Comparison of ENCODE assay signal across 8 cellular contexts in the genomic region with DNA sequence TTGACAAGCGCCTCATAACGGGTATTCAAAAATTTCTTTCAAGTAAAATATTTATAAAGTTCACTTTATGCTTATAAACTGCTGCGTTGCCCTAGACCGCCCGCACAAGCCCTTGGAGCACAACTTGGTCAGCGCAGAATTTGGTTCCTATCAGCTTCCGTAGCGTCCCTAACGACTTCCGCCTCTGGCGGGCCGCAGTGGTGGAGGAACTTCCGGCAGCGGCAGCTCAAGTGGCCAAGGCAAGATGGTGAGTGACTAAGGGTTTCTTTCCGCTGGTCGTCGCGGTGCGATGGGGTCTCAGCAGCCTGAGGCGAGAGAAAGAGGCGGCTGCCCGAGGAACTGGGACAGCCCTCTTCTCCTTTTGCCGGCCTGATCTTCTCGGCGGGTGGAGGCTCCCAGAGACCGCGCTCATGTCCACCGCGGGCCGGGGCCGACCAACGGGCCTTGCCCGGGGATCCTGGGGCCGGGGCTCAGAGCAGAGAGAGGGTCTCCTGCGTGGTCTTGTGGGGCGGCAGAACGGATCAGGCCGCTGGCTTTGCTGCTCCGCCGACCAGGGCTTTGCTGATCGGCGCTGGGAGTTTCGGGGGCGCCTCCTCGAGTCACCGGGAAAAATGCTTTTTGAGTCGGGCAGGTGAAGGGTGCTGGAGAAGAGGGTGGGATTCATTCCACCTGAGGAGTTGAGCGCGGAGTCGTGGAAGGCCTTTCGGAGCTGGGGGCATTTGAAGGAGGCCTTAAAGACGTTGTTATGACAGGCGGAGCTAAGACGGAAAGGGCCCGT. TPM values are rescaled to one million over a fixed set of nuclear protein-coding genes. Genes with fewer than 3 reads are reported as not detected.
A peak's percentile ranks its signal among the peaks of the same experiment; 100 is the strongest.
DNase-seq lines count a peak whose midpoint lies in the region; ATAC-seq and TF ChIP-seq lines count a peak whose summit lies in the region.

PSMC1 (plus strand) TSS at position 200 of the 778 bp plus-strand sequence; CDS start at position 245, 45 bp downstream.

- H3K4me3 ChIP-seq in RWPE2 (ENCODE audit: severe bottlenecking) (peak within 1 kb of the TSS; percentile 67), fibroblast of the aortic adventitia (ENCODE audit: low read depth, low read length) (peak within 1 kb of the TSS; percentile 73)

- no peaks in the 10 kb centered on the region for H3K9me3 ChIP-seq in RWPE2 (ENCODE audit: severe bottlenecking)

- H3K9me3 Mint-ChIP-seq in activated T-helper 2 cell treated with anti-CD3 and anti-CD28 coated beads, Interferon-gamma antibody, Interleukin-2, Interleukin-4, amounts not matched to agents 10 μg/mL and 5 μg/mL and 100 μg/mL, durations not matched to agents 14 hours and 24 hours and 36 hours = peaks cover 6% of the 10 kb centered on the region
- no peaks in the 10 kb centered on the region for H3K9me3 Mint-ChIP-seq in nephron
- H3K9me3 Mint-ChIP-seq in stimulated activated naive CD8-positive, alpha-beta T cell treated with anti-CD3 and anti-CD28 coated beads, Interleukin-15, Interleukin-2, amounts not matched to agents 100 ng/mL and 50 ng/mL, for 24 hours = peaks cover 5% of the 10 kb centered on the region

- peaks cover 39% of the 10 kb centered on the region for H3K36me3 ChIP-seq in RWPE2 (ENCODE audit: low read depth)

- peak within 1 kb of the TSS; percentile 45 for H3K27ac ChIP-seq in RWPE2 (ENCODE audit: poor library complexity, severe bottlenecking)

- peaks cover 8% of the 10 kb centered on the region for H3K4me1 ChIP-seq in RWPE2 (ENCODE audit: insufficient read depth, poor library complexity, severe bottlenecking)

- H3K27me3 ChIP-seq in RWPE2 (ENCODE audit: insufficient read depth, poor library complexity, severe bottlenecking) = no peaks in the 10 kb centered on the region

- H3K4me3 Mint-ChIP-seq in activated T-helper 2 cell treated with anti-CD3 and anti-CD28 coated beads, Interferon-gamma antibody, Interleukin-2, Interleukin-4, amounts not matched to agents 10 μg/mL and 5 μg/mL and 100 μg/mL, durations not matched to agents 14 hours and 24 hours and 36 hours (ENCODE audit: low read depth) = peak within 1 kb of the TSS; percentile 98
- H3K4me3 Mint-ChIP-seq in nephron = peak within 1 kb of the TSS; percentile 98 to 99 (median 99)
- peak within 1 kb of the TSS; percentile 91 for H3K4me3 Mint-ChIP-seq in stimulated activated naive CD8-positive, alpha-beta T cell treated with anti-CD3 and anti-CD28 coated beads, Interleukin-15, Interleukin-2, amounts not matched to agents 100 ng/mL and 50 ng/mL, for 24 hours

- H3K36me3 Mint-ChIP-seq in activated T-helper 2 cell treated with anti-CD3 and anti-CD28 coated beads, Interferon-gamma antibody, Interleukin-2, Interleukin-4, amounts not matched to agents 10 μg/mL and 5 μg/mL and 100 μg/mL, durations not matched to agents 14 hours and 24 hours and 36 hours (ENCODE audit: low read depth) = peaks cover 42% of the 10 kb centered on the region
- peaks cover 33% of the 10 kb centered on the region for H3K36me3 Mint-ChIP-seq in nephron (ENCODE audit: low read depth)
- peaks cover 39% of the 10 kb centered on the region for H3K36me3 Mint-ChIP-seq in stimulated activated naive CD8-positive, alpha-beta T cell treated with anti-CD3 and anti-CD28 coated beads, Interleukin-15, Interleukin-2, amounts not matched to agents 100 ng/mL and 50 ng/mL, for 24 hours (ENCODE audit: low read depth)

- peak; percentile 93 for ATAC-seq in RWPE2 (ENCODE audit: low read depth)

- no peak for TF ChIP-seq CTCF in RWPE2 (IDR thresholded peaks at IDR 0.05; ENCODE audit: poor library complexity, severe bottlenecking)
- no peak for TF ChIP-seq CTCF in fibroblast of the aortic adventitia (IDR thresholded peaks at IDR 0.05; ENCODE audit: insufficient read depth, low read length)
- no peak for TF ChIP-seq CTCF in nephron (IDR thresholded peaks at IDR 0.05; ENCODE audit: unreplicated experiment in 3 of 3)

- DNase-seq in EH (ENCODE audit: low read depth) (peak; percentile 93), H4 (ENCODE audit: low spot score) (peak; percentile 90), LoVo (ENCODE audit: low spot score) (peak; percentile 93), RWPE2 (ENCODE audit: low spot score) (peak; percentile 92), fibroblast of the aortic adventitia (ENCODE audit: low read depth) (peak; percentile 96)
- DNase-seq in activated T-helper 2 cell treated with anti-CD3 and anti-CD28 coated beads, Interferon-gamma antibody, Interleukin-2, Interleukin-4, amounts not matched to agents 10 μg/mL and 5 μg/mL and 100 μg/mL, durations not matched to agents 14 hours and 24 hours and 36 hours (ENCODE audit: low spot score) = peak; percentile 83

- H3K27ac Mint-ChIP-seq in activated T-helper 2 cell treated with anti-CD3 and anti-CD28 coated beads, Interferon-gamma antibody, Interleukin-2, Interleukin-4, amounts not matched to agents 10 μg/mL and 5 μg/mL and 100 μg/mL, durations not matched to agents 14 hours and 24 hours and 36 hours = peak within 1 kb of the TSS; percentile 93
- H3K27ac Mint-ChIP-seq in nephron = peak within 1 kb of the TSS; percentile 87 to 98 (median 95)
- peak within 1 kb of the TSS; percentile 97 for H3K27ac Mint-ChIP-seq in stimulated activated naive CD8-positive, alpha-beta T cell treated with anti-CD3 and anti-CD28 coated beads, Interleukin-15, Interleukin-2, amounts not matched to agents 100 ng/mL and 50 ng/mL, for 24 hours

- H3K27me3 Mint-ChIP-seq in activated T-helper 2 cell treated with anti-CD3 and anti-CD28 coated beads, Interferon-gamma antibody, Interleukin-2, Interleukin-4, amounts not matched to agents 10 μg/mL and 5 μg/mL and 100 μg/mL, durations not matched to agents 14 hours and 24 hours and 36 hours (ENCODE audit: low read depth) = no peaks in the 10 kb centered on the region
- peaks cover 17% of the 10 kb centered on the region for H3K27me3 Mint-ChIP-seq in nephron (ENCODE audit: low read depth)
- peaks cover 9% of the 10 kb centered on the region for H3K27me3 Mint-ChIP-seq in stimulated activated naive CD8-positive, alpha-beta T cell treated with anti-CD3 and anti-CD28 coated beads, Interleukin-15, Interleukin-2, amounts not matched to agents 100 ng/mL and 50 ng/mL, for 24 hours

- H3K4me1 Mint-ChIP-seq in activated T-helper 2 cell treated with anti-CD3 and anti-CD28 coated beads, Interferon-gamma antibody, Interleukin-2, Interleukin-4, amounts not matched to agents 10 μg/mL and 5 μg/mL and 100 μg/mL, durations not matched to agents 14 hours and 24 hours and 36 hours (ENCODE audit: low read depth) = peaks cover 19% of the 10 kb centered on the region
- H3K4me1 Mint-ChIP-seq in nephron = peaks cover 25% of the 10 kb centered on the region
- peaks cover 33% of the 10 kb centered on the region for H3K4me1 Mint-ChIP-seq in stimulated activated naive CD8-positive, alpha-beta T cell treated with anti-CD3 and anti-CD28 coated beads, Interleukin-15, Interleukin-2, amounts not matched to agents 100 ng/mL and 50 ng/mL, for 24 hours (ENCODE audit: low read depth)

- intact Hi-C loops in activated T-helper 2 cell treated with anti-CD3 and anti-CD28 coated beads, Interferon-gamma antibody, Interleukin-2, Interleukin-4, amounts not matched to agents 10 μg/mL and 5 μg/mL and 100 μg/mL, durations not matched to agents 14 hours and 24 hours and 36 hours (cut with micrococcal nuclease) = loop anchor here (1.0 to 5.0 kb wide), 6 partner anchors 18 to 299 kb away; partner anchors contain the start of genes NRDE2 and TDP1

RNA-seq across cellular contexts. Expression of gene PSMC1, which starts in this region (rescaled TPM):
- total RNA-seq in H4 (2014; rRNA removed; shearing (Covaris generic)) = 335 and 362 TPM in 2 replicates
- total RNA-seq in activated T-helper 2 cell treated with anti-CD3 and anti-CD28 coated beads, Interferon-gamma antibody, Interleukin-2, Interleukin-4, amounts not matched to agents 10 μg/mL and 5 μg/mL and 100 μg/mL, durations not matched to agents 14 hours and 24 hours and 36 hours = 162 and 167 TPM in 2 replicates
- total RNA-seq in fibroblast of the aortic adventitia (ENCODE audit: low replicate concordance) = 120 and 154 TPM in 2 replicates

Comparison
In these comparisons a context has a peak if more than half of its experiments do, and no peak if none do; other contexts are left out.
1. Peak in every context shown above with its lines: DNase-seq, ATAC-seq, H3K4me3 ChIP-seq and H3K27ac ChIP-seq.